1 cellular context compared by ENCODE assay signal in the genomic region with DNA sequence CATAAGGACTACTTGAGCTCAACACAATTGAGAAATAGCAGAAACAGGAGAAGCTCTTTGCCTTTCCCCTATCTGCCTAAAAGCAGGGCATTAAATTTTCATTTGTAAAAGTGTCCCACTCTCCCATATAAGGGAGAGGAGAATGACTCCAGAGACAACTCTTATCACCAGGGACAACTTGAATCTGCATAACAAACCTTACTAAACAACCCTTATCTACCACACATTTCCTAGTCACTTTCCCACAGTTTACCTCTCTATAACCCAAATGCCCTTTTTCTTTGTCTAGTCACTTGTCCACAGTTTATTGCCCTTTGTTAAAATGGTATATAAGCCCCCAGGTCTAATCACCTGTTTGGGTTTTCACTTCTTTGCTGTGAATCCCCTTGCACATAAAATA.
TF ChIP-seq lines count a peak whose summit lies in the region.

No MANE protein-coding gene starts in this region.

TF ChIP-seq in HEK293, 187 proteins besides CTCF, POLR2A, EP300 and RAD21 (continued from another document):
- TF ChIP-seq, protein P1, sequence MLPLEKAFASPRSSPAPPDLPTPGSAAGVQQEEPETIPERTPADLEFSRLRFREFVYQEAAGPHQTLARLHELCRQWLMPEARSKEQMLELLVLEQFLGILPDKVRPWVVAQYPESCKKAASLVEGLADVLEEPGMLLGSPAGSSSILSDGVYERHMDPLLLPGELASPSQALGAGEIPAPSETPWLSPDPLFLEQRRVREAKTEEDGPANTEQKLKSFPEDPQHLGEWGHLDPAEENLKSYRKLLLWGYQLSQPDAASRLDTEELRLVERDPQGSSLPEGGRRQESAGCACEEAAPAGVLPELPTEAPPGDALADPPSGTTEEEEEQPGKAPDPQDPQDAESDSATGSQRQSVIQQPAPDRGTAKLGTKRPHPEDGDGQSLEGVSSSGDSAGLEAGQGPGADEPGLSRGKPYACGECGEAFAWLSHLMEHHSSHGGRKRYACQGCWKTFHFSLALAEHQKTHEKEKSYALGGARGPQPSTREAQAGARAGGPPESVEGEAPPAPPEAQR (tag by site-specific recombination; IDR thresholded peaks at IDR 0.05): no peak
- TF ChIP-seq GLI4 (tag by site-specific recombination; IDR thresholded peaks at IDR 0.05): no peak
